ENCODE assay signal across 25 cellular contexts in the genomic region with DNA sequence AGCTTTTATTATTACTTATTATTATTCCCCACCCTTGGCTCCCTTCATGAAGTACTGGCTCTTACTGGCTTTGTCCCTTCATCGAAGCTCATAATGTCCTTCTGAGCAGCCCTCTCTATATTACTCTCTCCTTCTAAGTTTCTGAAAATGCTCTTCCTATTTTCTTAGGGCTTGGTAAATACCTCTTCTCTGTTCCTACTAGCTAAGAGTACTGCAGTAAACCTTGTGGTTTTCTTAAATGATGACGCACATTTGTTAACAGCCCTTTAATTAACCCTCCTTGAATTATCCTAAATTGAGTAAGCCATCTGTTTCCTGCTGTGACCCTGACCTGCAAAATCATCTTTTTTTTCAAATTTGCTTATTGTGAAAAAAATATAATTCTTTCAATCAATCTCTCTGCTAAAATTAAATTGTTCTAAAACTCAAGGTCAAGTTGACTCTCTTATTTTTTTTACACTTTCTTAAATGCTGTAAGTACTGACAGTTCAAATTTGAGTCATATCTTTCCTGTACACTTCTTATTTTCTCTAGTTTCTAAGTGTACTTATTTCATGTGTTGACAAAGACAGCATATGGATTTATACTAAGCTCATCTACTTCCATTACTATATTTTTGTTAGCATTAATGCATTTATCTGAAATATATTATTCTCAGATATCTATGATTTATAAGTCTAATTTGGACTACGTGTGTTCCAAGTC.
DNase-seq lines count a peak whose midpoint lies in the region; ATAC-seq and TF ChIP-seq lines count a peak whose summit lies in the region.
"Had no signal": no experiment of that assay in that cellular context is flagged by ENCODE, and none has a peak within 500 bp of the region (broad histone marks: within the 10 kb centered on the region; RNA-seq: fewer than 3 reads in every experiment).

No MANE protein-coding gene starts in this region.

- no peaks in the 10 kb centered on the region for H3K36me3 ChIP-seq in MM.1S (replicated peaks; ENCODE audit: insufficient read depth, low read length)
- no peaks in the 10 kb centered on the region for H3K36me3 ChIP-seq in OCI-LY3 (replicated peaks; ENCODE audit: low read depth, low read length)
- H3K36me3 ChIP-seq: gastroesophageal sphincter had no signal

- H2AFZ ChIP-seq in MM.1S (ENCODE audit: low read length) (no peak overlapping the region), OCI-LY3 (ENCODE audit: low read depth, low read length) (peak overlapping the region; percentile 1; the same call in 1 of the 2 replicates)
- H2AFZ ChIP-seq: parathyroid adenoma had no signal

- H3K27me3 ChIP-seq in MM.1S (replicated peaks; ENCODE audit: insufficient read depth, low read length): no peaks in the 10 kb centered on the region
- H3K27me3 ChIP-seq in OCI-LY3 (ENCODE audit: low read depth, low read length): no peaks in the 10 kb centered on the region
- H3K27me3 ChIP-seq: gastroesophageal sphincter had no signal

- H3K79me2 ChIP-seq in MM.1S (ENCODE audit: low read length) (no peaks in the 10 kb centered on the region), OCI-LY3 (ENCODE audit: low read length) (no peaks in the 10 kb centered on the region)
- H3K79me2 ChIP-seq: parathyroid adenoma had no signal

- H4K20me1 ChIP-seq in MM.1S (ENCODE audit: insufficient read depth, low read length) (no peaks in the 10 kb centered on the region), OCI-LY3 (ENCODE audit: insufficient read depth, low read length) (no peaks in the 10 kb centered on the region)

- no peaks in the 10 kb centered on the region for H3K9me3 ChIP-seq in MM.1S (replicated peaks; ENCODE audit: insufficient read depth, low read length)
- no peaks in the 10 kb centered on the region; the same call in 1 of the 2 replicates for H3K9me3 ChIP-seq in OCI-LY3 (ENCODE audit: insufficient read depth, low read length)
- H3K9me3 ChIP-seq: gastroesophageal sphincter, SK-N-SH had no signal

- peak overlapping the region; percentile 24; the same call in 1 of the 2 replicates for H3K27ac ChIP-seq in MM.1S (ENCODE audit: low read length)
- H3K27ac ChIP-seq in OCI-LY3 (ENCODE audit: low read length): peak overlapping the region; percentile 48
- H3K27ac ChIP-seq: gastroesophageal sphincter, parathyroid adenoma had no signal

- no peak overlapping the region for H3K4me3 ChIP-seq in MM.1S (ENCODE audit: low read length)
- no peak overlapping the region for H3K4me3 ChIP-seq in OCI-LY3 (ENCODE audit: low read length)
- H3K4me3 ChIP-seq: gastroesophageal sphincter had no signal

- no peak overlapping the region for H3K27ac Mint-ChIP-seq in memory B cell
- H3K27ac Mint-ChIP-seq: activated naive CD4-positive, alpha-beta T cell treated with anti-CD3 and anti-CD28 coated beads, Interleukin-2, amount 10 ng/mL, durations not matched to agents 7 days and 5 days; naive thymus-derived CD4-positive, alpha-beta T cell had no signal

- no peaks in the 10 kb centered on the region for H3K36me3 Mint-ChIP-seq in memory B cell
- H3K36me3 Mint-ChIP-seq: activated naive CD4-positive, alpha-beta T cell treated with anti-CD3 and anti-CD28 coated beads, Interleukin-2, amount 10 ng/mL, durations not matched to agents 7 days and 5 days; naive thymus-derived CD4-positive, alpha-beta T cell had no signal

- H3K9me3 Mint-ChIP-seq in memory B cell: peaks cover 4% of the 10 kb centered on the region
- H3K9me3 Mint-ChIP-seq: activated naive CD4-positive, alpha-beta T cell treated with anti-CD3 and anti-CD28 coated beads, Interleukin-2, amount 10 ng/mL, durations not matched to agents 7 days and 5 days had no signal

- H3K9me2 ChIP-seq in MM.1S (replicated peaks; ENCODE audit: insufficient read depth, low read length): no peaks in the 10 kb centered on the region
- H3K9me2 ChIP-seq: SK-N-SH had no signal

- H3K4me2 ChIP-seq in MM.1S (ENCODE audit: low read depth, low read length) (peak overlapping the region; percentile 10; the same call in 1 of the 2 replicates), OCI-LY3 (ENCODE audit: low read length) (peak overlapping the region; percentile 44)
- H3K4me2 ChIP-seq: SK-N-SH had no signal

- H3K27me3 Mint-ChIP-seq in memory B cell: no peaks in the 10 kb centered on the region
- H3K27me3 Mint-ChIP-seq: activated naive CD4-positive, alpha-beta T cell treated with anti-CD3 and anti-CD28 coated beads, Interleukin-2, amount 10 ng/mL, durations not matched to agents 7 days and 5 days; naive thymus-derived CD4-positive, alpha-beta T cell had no signal

- no peak overlapping the region for H3K9ac ChIP-seq in MM.1S (ENCODE audit: low read length)
- peak overlapping the region; percentile 5; the same call in 1 of the 2 replicates for H3K9ac ChIP-seq in OCI-LY3 (ENCODE audit: low read length)
- H3K9ac ChIP-seq: parathyroid adenoma, SK-N-SH had no signal

- H3K4me1 Mint-ChIP-seq in memory B cell: peaks cover 15% of the 10 kb centered on the region
- H3K4me1 Mint-ChIP-seq: activated naive CD4-positive, alpha-beta T cell treated with anti-CD3 and anti-CD28 coated beads, Interleukin-2, amount 10 ng/mL, durations not matched to agents 7 days and 5 days; naive thymus-derived CD4-positive, alpha-beta T cell had no signal

- peak; percentile 47 for DNase-seq in NCI-H1105 treated with DMSO at 0.1 percent for 48 hours (lab: John Stamatoyannopoulos, UW)
- DNase-seq in NCI-H1105 (lab: John Stamatoyannopoulos, UW): no peak
- peak; percentile 39 for DNase-seq in MM.1S
- no peak for DNase-seq in memory B cell (ENCODE audit: low spot score in 2 of 2)
- DNase-seq in NCI-H2196 (lab: John Stamatoyannopoulos, UW; ENCODE audit: unreplicated experiment): no peak
- no peak for DNase-seq in COLO829 (ENCODE audit: low spot score)
- DNase-seq: activated CD8-positive, alpha-beta memory T cell treated with anti-CD3 and anti-CD28 coated beads for 24 hours; activated naive CD4-positive, alpha-beta T cell treated with anti-CD3 and anti-CD28 coated beads, Interleukin-2, amount 10 ng/mL, durations not matched to agents 7 days and 5 days; activated T-cell treated with anti-CD3 and anti-CD28 coated beads, Interleukin-2, amount 50 U/mL, for 48 hours; aorta; Calu3; mesendoderm; naive thymus-derived CD4-positive, alpha-beta T cell; NCI-H2107; NCI-H526; SK-N-SH; stimulated activated CD4-positive, alpha-beta T cell treated with anti-CD3 and anti-CD28 coated beads, Interleukin-15, amount 100 ng/mL, for 24 hours; T1000 had no signal

- H3K4me1 ChIP-seq in MM.1S (ENCODE audit: low read length): no peaks in the 10 kb centered on the region; the same call in 1 of the 2 replicates
- peaks cover 24% of the 10 kb centered on the region for H3K4me1 ChIP-seq in OCI-LY3 (ENCODE audit: low read length)
- H3K4me1 ChIP-seq: gastroesophageal sphincter, parathyroid adenoma had no signal

- no peak for TF ChIP-seq CTCF in MM.1S (IDR thresholded peaks at IDR 0.05; ENCODE audit: low read length)
- TF ChIP-seq CTCF in OCI-LY3 (IDR thresholded peaks at IDR 0.05; ENCODE audit: low read depth, low read length): no peak

- ATAC-seq in memory B cell (ENCODE audit: low read depth): peak; percentile 66
- no peak for ATAC-seq in GM21528 (IDR thresholded peaks at IDR 0.05; ENCODE audit: low FRiP score, unreplicated experiment)
- ATAC-seq: esophagus mucosa; gastroesophageal sphincter; HepG2; naive thymus-derived CD4-positive, alpha-beta T cell; sciatic nerve had no signal

- no peaks in the 10 kb centered on the region for H3F3A ChIP-seq in MM.1S (ENCODE audit: insufficient read depth, low read length)

- H3K4me3 Mint-ChIP-seq in memory B cell: no peak overlapping the region
- H3K4me3 Mint-ChIP-seq: activated naive CD4-positive, alpha-beta T cell treated with anti-CD3 and anti-CD28 coated beads, Interleukin-2, amount 10 ng/mL, durations not matched to agents 7 days and 5 days; naive thymus-derived CD4-positive, alpha-beta T cell had no signal

Comparison
In these comparisons a context has a peak if more than half of its experiments do, and no peak if none do; other contexts are left out.
1. DNase-seq: peak in NCI-H1105 treated with DMSO at 0.1 percent for 48 hours (single experiment) and MM.1S (single experiment); none in NCI-H1105 (single experiment), memory B cell (0 of 2), NCI-H2196 (single experiment) and COLO829 (single experiment).